Comparison of ENCODE assay signal across 29 cellular contexts in genomic region chr4:41080964-41081363, GRCh38.
DNase-seq lines count a peak whose midpoint lies in the region; ATAC-seq, FAIRE-seq and TF ChIP-seq lines count a peak whose summit lies in the region.
"Had no signal": no experiment of that assay in that cellular context is flagged by ENCODE, and none has a peak within 500 bp of the region (broad histone marks: within the 10 kb centered on the region; RNA-seq: fewer than 3 reads in every experiment).

No MANE protein-coding gene starts in this region.

- no peak for DNase-seq in HTR-8/SVneo (ENCODE audit: insufficient read length, low spot score)
- no peak for DNase-seq in bronchial epithelial cell (ENCODE audit: low read depth)
- DNase-seq in left lung: no peak
- no peak for DNase-seq in substantia nigra (lab: John Stamatoyannopoulos, UW)
- DNase-seq in stimulated activated CD4-positive, alpha-beta T cell treated with anti-CD3 and anti-CD28 coated beads, Interleukin-4, amount 100 ng/mL, for 1 hour: no peak
- no peak for DNase-seq in COLO668 (lab: John Stamatoyannopoulos, UW; ENCODE audit: unreplicated experiment)
- no peak for DNase-seq in iPS-NIHi11 (ENCODE audit: low spot score)
- DNase-seq: 8988T; ACHN; BE2C; Calu3; CD8-positive, alpha-beta memory T cell; DMS79 treated with DMSO at 0.1 percent for 48 hours; GF-D8; GOT3; Kasumi-1; NCI-H1092 treated with DMSO at 0.1 percent for 48 hours; NCI-H1436; NCI-H1930; NCI-H2107; NCI-H524; NCI-H82; NK-92 treated with Interleukin-12 subunit alpha and Interleukin-12 subunit beta, amount 100 ng/mL, for 24 hours; PC-3; SJCRH30 had no signal

- peak; percentile 43 for ATAC-seq in left lung
- no peak for ATAC-seq in HG02973 (IDR thresholded peaks at IDR 0.05; ENCODE audit: unreplicated experiment)
- ATAC-seq: PC-3, Right ventricle myocardium inferior had no signal

- H3K27me3 ChIP-seq in bronchial epithelial cell (ENCODE audit: control insufficient read depth, insufficient read depth, low read length): no peaks in the 10 kb centered on the region
- H3K27me3 ChIP-seq in left lung: no peaks in the 10 kb centered on the region
- H3K27me3 ChIP-seq: BE2C, SJCRH30 had no signal

- H3K4me3 ChIP-seq in bronchial epithelial cell (ENCODE audit: low read depth, low read length) (no peak overlapping the region), left lung (no peak overlapping the region)
- H3K4me3 ChIP-seq: HAP-1, SJCRH30 had no signal

- no peak overlapping the region for H3K27ac ChIP-seq in left lung
- peak overlapping the region; percentile 92 for H3K27ac ChIP-seq in substantia nigra (ENCODE audit: low read depth, low read length, poor library complexity, severe bottlenecking)
- H3K27ac ChIP-seq: SJCRH30 had no signal

- TF ChIP-seq CTCF in bronchial epithelial cell (IDR thresholded peaks at IDR 0.05; ENCODE audit: insufficient read depth, low read length, severe bottlenecking): no peak
- TF ChIP-seq CTCF in left lung (IDR thresholded peaks at IDR 0.05): no peak

- H3K9me3 ChIP-seq in left lung: peaks cover 3 to 8% of the 10 kb centered on the region in 2 donors
- H3K9me3 ChIP-seq: BE2C, HAP-1, SJCRH30 had no signal

- peak; percentile 55 for FAIRE-seq in HTR-8/SVneo (lab: Jason Lieb, UNC)
- peak; percentile 28 for FAIRE-seq in bronchial epithelial cell (lab: Jason Lieb, UNC)
- FAIRE-seq: GM12892 had no signal

- intact Hi-C loops in left lung (cut with DNase I): no loop called here

- no peaks in the 10 kb centered on the region for H3K36me3 ChIP-seq in bronchial epithelial cell (ENCODE audit: control insufficient read depth, insufficient read depth, low read length)
- H3K36me3 ChIP-seq in left lung: no peaks in the 10 kb centered on the region
- H3K36me3 ChIP-seq: BE2C, HAP-1, SJCRH30 had no signal

- peaks cover 0 to 3% of the 10 kb centered on the region in 2 donors for H3K4me1 ChIP-seq in left lung
- H3K4me1 ChIP-seq: BE2C had no signal
